ENCODE assay signal across 30 cellular contexts in the genomic region with DNA sequence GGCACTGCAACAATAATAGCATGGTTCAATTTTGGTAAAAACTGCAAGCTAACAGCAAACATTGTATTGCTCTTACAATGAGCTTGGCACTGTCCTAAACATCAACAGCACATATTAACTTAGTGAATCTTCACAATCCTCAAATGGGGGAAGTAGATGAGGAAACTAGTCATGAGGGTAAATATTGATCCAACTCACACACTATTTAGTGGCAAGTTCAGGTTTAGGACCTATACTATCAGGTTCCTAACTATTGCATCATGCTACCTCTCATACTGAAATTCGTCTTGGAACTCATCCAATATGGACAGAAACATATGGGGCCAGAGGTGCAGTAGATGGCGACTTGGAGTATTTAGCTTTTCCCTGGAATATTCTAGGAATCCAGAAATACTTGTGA.
"Had no signal": no experiment of that assay in that cellular context is flagged by ENCODE, and none has a peak within 500 bp of the region (broad histone marks: within the 10 kb centered on the region; RNA-seq: fewer than 3 reads in every experiment).

No MANE protein-coding gene starts in this region.

- H3K27me3 ChIP-seq: brain microvascular endothelial cell, gastrocnemius medialis, hepatocyte, pancreas, suprapubic skin, tibial artery, upper lobe of right lung had no signal

- H3K36me3 ChIP-seq: brain microvascular endothelial cell, gastrocnemius medialis, pancreas, prostate gland, suprapubic skin, tibial artery, upper lobe of right lung had no signal

- H3K79me2 ChIP-seq: hepatocyte had no signal

- H3K9me3 ChIP-seq: gastrocnemius medialis, pancreas, prostate gland, suprapubic skin, tibial artery, upper lobe of right lung had no signal

- H3K27ac Mint-ChIP-seq: activated CD4-positive, alpha-beta memory T cell treated with anti-CD3 and anti-CD28 coated beads for 36 hours; activated T-helper 17 cell treated with anti-CD3 and anti-CD28 coated beads, Interleukin-2, amount 50 U/mL, for 72 hours; effector memory CD8-positive, alpha-beta T cell; naive thymus-derived CD4-positive, alpha-beta T cell; stimulated activated memory B cell treated with anti-CD40 and anti-IgM and Interleukin-4, amounts not matched to agents 10 μg/mL and 1 μg/mL and 100 μg/mL, for 72 hours had no signal

- H3K4me3 Mint-ChIP-seq: activated CD4-positive, alpha-beta memory T cell treated with anti-CD3 and anti-CD28 coated beads for 36 hours; activated T-cell treated with anti-CD3 and anti-CD28 coated beads, Interleukin-2, amount 50 U/mL, for 4 hours; activated T-helper 17 cell treated with anti-CD3 and anti-CD28 coated beads, Interleukin-2, amount 50 U/mL, for 72 hours; effector memory CD8-positive, alpha-beta T cell; naive thymus-derived CD4-positive, alpha-beta T cell; neural crest cell; stimulated activated memory B cell treated with anti-CD40 and anti-IgM and Interleukin-4, amounts not matched to agents 10 μg/mL and 1 μg/mL and 100 μg/mL, for 72 hours had no signal

- H3K27ac ChIP-seq: brain microvascular endothelial cell, gastrocnemius medialis, hepatocyte, pancreas, prostate gland, suprapubic skin, tibial artery, upper lobe of right lung had no signal

- H3K4me1 ChIP-seq: gastrocnemius medialis, pancreas, prostate gland, suprapubic skin, tibial artery, upper lobe of right lung had no signal

- ATAC-seq: activated T-cell treated with anti-CD3 and anti-CD28 coated beads, Interleukin-2, amount 50 U/mL, for 4 hours; activated T-helper 17 cell treated with anti-CD3 and anti-CD28 coated beads, Interleukin-2, amount 50 U/mL, for 72 hours; effector memory CD8-positive, alpha-beta T cell; gastrocnemius medialis; left ventricle myocardium superior; naive thymus-derived CD4-positive, alpha-beta T cell; pancreas; stimulated activated memory B cell treated with anti-CD40 and anti-IgM and Interleukin-4, amounts not matched to agents 10 μg/mL and 1 μg/mL and 100 μg/mL, for 72 hours; upper lobe of right lung had no signal

- H3K4me3 ChIP-seq: gastrocnemius medialis, hepatocyte, pancreas, prostate gland, smooth muscle cell, suprapubic skin, tibial artery, upper lobe of right lung had no signal

- H3K4me1 Mint-ChIP-seq: activated T-helper 17 cell treated with anti-CD3 and anti-CD28 coated beads, Interleukin-2, amount 50 U/mL, for 72 hours; naive thymus-derived CD4-positive, alpha-beta T cell; neural crest cell; stimulated activated memory B cell treated with anti-CD40 and anti-IgM and Interleukin-4, amounts not matched to agents 10 μg/mL and 1 μg/mL and 100 μg/mL, for 72 hours had no signal

- H2AFZ ChIP-seq: hepatocyte had no signal

- DNase-seq: activated CD4-positive, alpha-beta memory T cell treated with anti-CD3 and anti-CD28 coated beads for 36 hours; activated CD4-positive, alpha-beta T cell treated with anti-CD3 and anti-CD28 coated beads for 48 hours; activated gamma-delta T cell treated with Interleukin-2 at 50 U/mL for 16 hours; activated naive CD4-positive, alpha-beta T cell treated with anti-CD3 and anti-CD28 coated beads, Interleukin-2, amount 50 U/mL, for 16 hours; activated T-cell treated with anti-CD3 and anti-CD28 coated beads, Interleukin-2, amount 50 U/mL, for 4 hours; amniotic stem cell; brain microvascular endothelial cell; cortex of kidney; effector memory CD8-positive, alpha-beta T cell; gastrocnemius medialis; glutamatergic neuron; islet precursor cell; left ventricle myocardium superior; midbrain; naive thymus-derived CD4-positive, alpha-beta T cell; nucleus accumbens; pancreas; retina; stimulated activated CD4-positive, alpha-beta T cell treated with anti-CD3 and anti-CD28 coated beads, Interleukin-1b, Interleukin-23, amount 100 ng/mL, for 48 hours; stimulated activated CD4-positive, alpha-beta T cell treated with anti-CD3 and anti-CD28 coated beads, Interleukin-4, amount 100 ng/mL, for 4 hours; stimulated activated CD8-positive, alpha-beta memory T cell treated with anti-CD3 and anti-CD28 coated beads, Interleukin-4, amount 100 ng/mL, for 48 hours; tibial artery; upper lobe of right lung had no signal

- H3K36me3 Mint-ChIP-seq: activated CD4-positive, alpha-beta memory T cell treated with anti-CD3 and anti-CD28 coated beads for 36 hours; naive thymus-derived CD4-positive, alpha-beta T cell; stimulated activated memory B cell treated with anti-CD40 and anti-IgM and Interleukin-4, amounts not matched to agents 10 μg/mL and 1 μg/mL and 100 μg/mL, for 72 hours had no signal

- H3K4me2 ChIP-seq: hepatocyte, smooth muscle cell had no signal

- H3K27me3 Mint-ChIP-seq: activated CD4-positive, alpha-beta memory T cell treated with anti-CD3 and anti-CD28 coated beads for 36 hours; activated T-helper 17 cell treated with anti-CD3 and anti-CD28 coated beads, Interleukin-2, amount 50 U/mL, for 72 hours; effector memory CD8-positive, alpha-beta T cell had no signal

- H3K9me3 Mint-ChIP-seq: activated CD4-positive, alpha-beta memory T cell treated with anti-CD3 and anti-CD28 coated beads for 36 hours; activated T-cell treated with anti-CD3 and anti-CD28 coated beads, Interleukin-2, amount 50 U/mL, for 4 hours; activated T-helper 17 cell treated with anti-CD3 and anti-CD28 coated beads, Interleukin-2, amount 50 U/mL, for 72 hours; naive thymus-derived CD4-positive, alpha-beta T cell; neural crest cell; stimulated activated memory B cell treated with anti-CD40 and anti-IgM and Interleukin-4, amounts not matched to agents 10 μg/mL and 1 μg/mL and 100 μg/mL, for 72 hours had no signal
